ENCODE assay signal across 1 cellular context in the genomic region with DNA sequence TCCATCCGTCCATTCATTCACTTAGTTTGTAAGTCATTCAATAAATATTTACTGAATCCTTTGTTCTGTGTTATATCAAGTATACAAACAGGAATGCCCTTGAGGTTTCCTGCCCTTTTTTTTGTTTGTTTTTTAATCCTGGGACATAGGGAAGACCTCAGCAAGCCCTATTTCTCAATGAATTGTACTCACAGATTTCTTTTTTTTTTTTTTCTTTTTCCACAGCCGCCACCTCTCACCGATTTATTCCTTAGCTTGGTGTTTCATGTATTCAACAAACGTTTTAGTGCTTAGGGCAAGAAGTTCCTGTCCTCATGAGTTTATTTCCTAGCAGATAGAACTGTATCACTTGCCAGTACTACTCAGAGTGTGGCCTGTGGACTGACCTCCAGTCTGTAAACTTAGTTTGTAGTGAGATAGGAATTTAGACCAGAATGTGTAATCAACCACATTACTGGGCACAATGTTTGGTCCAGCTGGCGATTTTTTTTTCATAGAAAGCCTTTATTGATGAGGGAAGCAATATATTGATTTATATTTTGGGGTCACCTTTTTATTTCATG.
TF ChIP-seq lines count a peak whose summit lies in the region.

No MANE protein-coding gene starts in this region.

TF ChIP-seq in HepG2, 621 proteins besides CTCF, POLR2A, EP300 and RAD21 (continued from another document and continues in another):
- peak; percentile 81 for TF ChIP-seq GATAD2A (CRISPR knock-in tag; IDR thresholded peaks at IDR 0.05)
- peak; percentile 54; the same call in 1 of the 2 replicates for TF ChIP-seq NCOR1 (IDR thresholded peaks at IDR 0.05; ENCODE audit: borderline replicate concordance, low read length)
- TF ChIP-seq ATAD3A (CRISPR knock-in tag; IDR thresholded peaks at IDR 0.05): no peak
- TF ChIP-seq ZNF557 (CRISPR knock-in tag; IDR thresholded peaks at IDR 0.05): no peak
- TF ChIP-seq CBX1 (IDR thresholded peaks at IDR 0.05; ENCODE audit: low read depth): no peak
- TF ChIP-seq MTF1 (CRISPR knock-in tag; IDR thresholded peaks at IDR 0.05): no peak
- TF ChIP-seq NFKB2 (CRISPR knock-in tag; IDR thresholded peaks at IDR 0.05; ENCODE audit: borderline replicate concordance): no peak
- TF ChIP-seq ZNF7 (CRISPR knock-in tag; IDR thresholded peaks at IDR 0.05): no peak
- no peak for TF ChIP-seq TRIM24 (CRISPR knock-in tag; IDR thresholded peaks at IDR 0.05)
- no peak for TF ChIP-seq MAFG (CRISPR knock-in tag; IDR thresholded peaks at IDR 0.05)
- TF ChIP-seq SNRNP70 (IDR thresholded peaks at IDR 0.05; ENCODE audit: low read depth, low read length): no peak
- no peak for TF ChIP-seq HNRNPH1 (optimal IDR thresholded peaks at IDR 0.05; ENCODE audit: low read depth, low read length)
- TF ChIP-seq FOXP1 (IDR thresholded peaks at IDR 0.05): peak; percentile 56; the same call in 1 of the 2 replicates
- peak; percentile 80 for TF ChIP-seq FOXP1 (CRISPR knock-in tag; IDR thresholded peaks at IDR 0.05)
- TF ChIP-seq SIN3A (IDR thresholded peaks at IDR 0.05; ENCODE audit: borderline replicate concordance, low read depth, low read length): no peak
- no peak for TF ChIP-seq REPIN1 (CRISPR knock-in tag; IDR thresholded peaks at IDR 0.05; ENCODE audit: borderline replicate concordance, low read depth)
- no peak for TF ChIP-seq ZSCAN31 (CRISPR knock-in tag; IDR thresholded peaks at IDR 0.05; ENCODE audit: low read depth)
- no peak for TF ChIP-seq E2F2 (CRISPR knock-in tag; IDR thresholded peaks at IDR 0.05; ENCODE audit: borderline replicate concordance)
- no peak for TF ChIP-seq JUND (CRISPR knock-in tag; IDR thresholded peaks at IDR 0.05)
- no peak for TF ChIP-seq CSRNP2 (CRISPR knock-in tag; conservative IDR thresholded peaks at IDR 0.05; ENCODE audit: low read depth)
- peak; percentile 45 for TF ChIP-seq PHF21A (CRISPR knock-in tag; IDR thresholded peaks at IDR 0.05)
- TF ChIP-seq, protein P1, sequence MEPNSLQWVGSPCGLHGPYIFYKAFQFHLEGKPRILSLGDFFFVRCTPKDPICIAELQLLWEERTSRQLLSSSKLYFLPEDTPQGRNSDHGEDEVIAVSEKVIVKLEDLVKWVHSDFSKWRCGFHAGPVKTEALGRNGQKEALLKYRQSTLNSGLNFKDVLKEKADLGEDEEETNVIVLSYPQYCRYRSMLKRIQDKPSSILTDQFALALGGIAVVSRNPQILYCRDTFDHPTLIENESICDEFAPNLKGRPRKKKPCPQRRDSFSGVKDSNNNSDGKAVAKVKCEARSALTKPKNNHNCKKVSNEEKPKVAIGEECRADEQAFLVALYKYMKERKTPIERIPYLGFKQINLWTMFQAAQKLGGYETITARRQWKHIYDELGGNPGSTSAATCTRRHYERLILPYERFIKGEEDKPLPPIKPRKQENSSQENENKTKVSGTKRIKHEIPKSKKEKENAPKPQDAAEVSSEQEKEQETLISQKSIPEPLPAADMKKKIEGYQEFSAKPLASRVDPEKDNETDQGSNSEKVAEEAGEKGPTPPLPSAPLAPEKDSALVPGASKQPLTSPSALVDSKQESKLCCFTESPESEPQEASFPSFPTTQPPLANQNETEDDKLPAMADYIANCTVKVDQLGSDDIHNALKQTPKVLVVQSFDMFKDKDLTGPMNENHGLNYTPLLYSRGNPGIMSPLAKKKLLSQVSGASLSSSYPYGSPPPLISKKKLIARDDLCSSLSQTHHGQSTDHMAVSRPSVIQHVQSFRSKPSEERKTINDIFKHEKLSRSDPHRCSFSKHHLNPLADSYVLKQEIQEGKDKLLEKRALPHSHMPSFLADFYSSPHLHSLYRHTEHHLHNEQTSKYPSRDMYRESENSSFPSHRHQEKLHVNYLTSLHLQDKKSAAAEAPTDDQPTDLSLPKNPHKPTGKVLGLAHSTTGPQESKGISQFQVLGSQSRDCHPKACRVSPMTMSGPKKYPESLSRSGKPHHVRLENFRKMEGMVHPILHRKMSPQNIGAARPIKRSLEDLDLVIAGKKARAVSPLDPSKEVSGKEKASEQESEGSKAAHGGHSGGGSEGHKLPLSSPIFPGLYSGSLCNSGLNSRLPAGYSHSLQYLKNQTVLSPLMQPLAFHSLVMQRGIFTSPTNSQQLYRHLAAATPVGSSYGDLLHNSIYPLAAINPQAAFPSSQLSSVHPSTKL (CRISPR knock-in tag; IDR thresholded peaks at IDR 0.05): peak; percentile 81
- TF ChIP-seq BCL6 (CRISPR knock-in tag; IDR thresholded peaks at IDR 0.05): peak; percentile 79
- no peak for TF ChIP-seq TEAD3 (CRISPR knock-in tag; optimal IDR thresholded peaks at IDR 0.05; ENCODE audit: borderline replicate concordance)
- TF ChIP-seq GATAD1 (CRISPR knock-in tag; IDR thresholded peaks at IDR 0.05): no peak
- no peak for TF ChIP-seq MED8 (CRISPR knock-in tag; IDR thresholded peaks at IDR 0.05; ENCODE audit: insufficient replicate concordance)
- TF ChIP-seq, protein P2, sequence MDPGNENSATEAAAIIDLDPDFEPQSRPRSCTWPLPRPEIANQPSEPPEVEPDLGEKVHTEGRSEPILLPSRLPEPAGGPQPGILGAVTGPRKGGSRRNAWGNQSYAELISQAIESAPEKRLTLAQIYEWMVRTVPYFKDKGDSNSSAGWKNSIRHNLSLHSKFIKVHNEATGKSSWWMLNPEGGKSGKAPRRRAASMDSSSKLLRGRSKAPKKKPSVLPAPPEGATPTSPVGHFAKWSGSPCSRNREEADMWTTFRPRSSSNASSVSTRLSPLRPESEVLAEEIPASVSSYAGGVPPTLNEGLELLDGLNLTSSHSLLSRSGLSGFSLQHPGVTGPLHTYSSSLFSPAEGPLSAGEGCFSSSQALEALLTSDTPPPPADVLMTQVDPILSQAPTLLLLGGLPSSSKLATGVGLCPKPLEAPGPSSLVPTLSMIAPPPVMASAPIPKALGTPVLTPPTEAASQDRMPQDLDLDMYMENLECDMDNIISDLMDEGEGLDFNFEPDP (CRISPR knock-in tag; conservative IDR thresholded peaks at IDR 0.05): no peak
- no peak for TF ChIP-seq ZNF142 (CRISPR knock-in tag; IDR thresholded peaks at IDR 0.05)
- TF ChIP-seq, protein P3, sequence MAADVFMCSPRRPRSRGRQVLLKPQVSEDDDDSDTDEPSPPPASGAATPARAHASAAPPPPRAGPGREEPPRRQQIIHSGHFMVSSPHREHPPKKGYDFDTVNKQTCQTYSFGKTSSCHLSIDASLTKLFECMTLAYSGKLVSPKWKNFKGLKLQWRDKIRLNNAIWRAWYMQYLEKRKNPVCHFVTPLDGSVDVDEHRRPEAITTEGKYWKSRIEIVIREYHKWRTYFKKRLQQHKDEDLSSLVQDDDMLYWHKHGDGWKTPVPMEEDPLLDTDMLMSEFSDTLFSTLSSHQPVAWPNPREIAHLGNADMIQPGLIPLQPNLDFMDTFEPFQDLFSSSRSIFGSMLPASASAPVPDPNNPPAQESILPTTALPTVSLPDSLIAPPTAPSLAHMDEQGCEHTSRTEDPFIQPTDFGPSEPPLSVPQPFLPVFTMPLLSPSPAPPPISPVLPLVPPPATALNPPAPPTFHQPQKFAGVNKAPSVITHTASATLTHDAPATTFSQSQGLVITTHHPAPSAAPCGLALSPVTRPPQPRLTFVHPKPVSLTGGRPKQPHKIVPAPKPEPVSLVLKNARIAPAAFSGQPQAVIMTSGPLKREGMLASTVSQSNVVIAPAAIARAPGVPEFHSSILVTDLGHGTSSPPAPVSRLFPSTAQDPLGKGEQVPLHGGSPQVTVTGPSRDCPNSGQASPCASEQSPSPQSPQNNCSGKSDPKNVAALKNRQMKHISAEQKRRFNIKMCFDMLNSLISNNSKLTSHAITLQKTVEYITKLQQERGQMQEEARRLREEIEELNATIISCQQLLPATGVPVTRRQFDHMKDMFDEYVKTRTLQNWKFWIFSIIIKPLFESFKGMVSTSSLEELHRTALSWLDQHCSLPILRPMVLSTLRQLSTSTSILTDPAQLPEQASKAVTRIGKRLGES (CRISPR knock-in tag; IDR thresholded peaks at IDR 0.05; ENCODE audit: borderline replicate concordance): no peak
- TF ChIP-seq THRA (CRISPR knock-in tag; IDR thresholded peaks at IDR 0.05; ENCODE audit: borderline replicate concordance): peak; percentile 29; the same call in 1 of the 2 replicates
- TF ChIP-seq REXO4 (CRISPR knock-in tag; IDR thresholded peaks at IDR 0.05; ENCODE audit: borderline replicate concordance): no peak
- TF ChIP-seq ZSCAN29 (CRISPR knock-in tag; conservative IDR thresholded peaks at IDR 0.05): no peak
- TF ChIP-seq GRHL1 (CRISPR knock-in tag; conservative IDR thresholded peaks at IDR 0.05): no peak
- no peak for TF ChIP-seq ZNF292 (CRISPR knock-in tag; IDR thresholded peaks at IDR 0.05; ENCODE audit: borderline replicate concordance, low read depth)
- TF ChIP-seq SAP130 (CRISPR knock-in tag; IDR thresholded peaks at IDR 0.05; ENCODE audit: low read depth): peak; percentile 48
- no peak for TF ChIP-seq ZNF839 (CRISPR knock-in tag; IDR thresholded peaks at IDR 0.05; ENCODE audit: borderline replicate concordance)
- no peak for TF ChIP-seq AKAP8 (CRISPR knock-in tag; IDR thresholded peaks at IDR 0.05)
- TF ChIP-seq ZNF282 (IDR thresholded peaks at IDR 0.05; ENCODE audit: partially characterized antibody): no peak
